In the genomic region with DNA sequence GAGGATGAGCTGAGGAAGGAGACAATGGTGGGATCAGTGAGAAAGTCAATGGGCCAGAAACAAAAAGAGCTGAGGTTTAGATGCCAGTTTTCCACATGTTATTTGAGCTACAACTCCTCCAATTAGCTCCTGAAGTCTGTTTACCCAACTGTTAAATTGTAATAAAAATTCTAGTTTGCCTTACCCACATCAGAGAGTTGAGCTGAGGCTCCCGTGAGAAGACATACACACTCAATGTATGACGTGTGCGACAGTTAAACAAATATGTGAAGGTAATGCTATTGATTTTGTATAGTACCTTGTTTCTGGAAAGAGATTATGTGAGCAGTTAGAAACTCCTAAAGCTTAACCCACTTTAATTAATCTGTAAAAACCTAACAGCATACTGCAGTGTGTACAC, we compare ENCODE assay signal across 14 cellular contexts.
"Had no signal": no experiment of that assay in that cellular context is flagged by ENCODE, and none has a peak within 500 bp of the region (broad histone marks: within the 10 kb centered on the region; RNA-seq: fewer than 3 reads in every experiment).

No MANE protein-coding gene starts in this region.

- H3K27ac Mint-ChIP-seq: activated B cell treated with CpG ODN at 0.5 μM for 24 hours; activated CD8-positive, alpha-beta T cell treated with anti-CD3 and anti-CD28 coated beads for 36 hours; activated naive CD8-positive, alpha-beta T cell; brain; naive thymus-derived CD8-positive, alpha-beta T cell; stimulated activated effector memory CD8-positive, alpha-beta T cell treated with anti-CD3 and anti-CD28 coated beads, Interleukin-12 subunit alpha, Interleukin-12 subunit beta, amount 100 ng/mL, for 72 hours had no signal

- H3K9me3 ChIP-seq: colonic mucosa, thoracic aorta had no signal

- H3K4me3 Mint-ChIP-seq: activated B cell treated with CpG ODN at 0.5 μM for 24 hours; activated CD8-positive, alpha-beta T cell treated with anti-CD3 and anti-CD28 coated beads for 36 hours; activated naive CD8-positive, alpha-beta T cell; brain; naive thymus-derived CD8-positive, alpha-beta T cell; stimulated activated effector memory CD8-positive, alpha-beta T cell treated with anti-CD3 and anti-CD28 coated beads, Interleukin-12 subunit alpha, Interleukin-12 subunit beta, amount 100 ng/mL, for 72 hours had no signal

- H3K27me3 ChIP-seq: colonic mucosa had no signal

- H3K36me3 Mint-ChIP-seq: activated naive CD8-positive, alpha-beta T cell; brain; naive thymus-derived CD8-positive, alpha-beta T cell; stimulated activated effector memory CD8-positive, alpha-beta T cell treated with anti-CD3 and anti-CD28 coated beads, Interleukin-12 subunit alpha, Interleukin-12 subunit beta, amount 100 ng/mL, for 72 hours had no signal

- H3K27me3 Mint-ChIP-seq: activated B cell treated with CpG ODN at 0.5 μM for 24 hours; activated CD8-positive, alpha-beta T cell treated with anti-CD3 and anti-CD28 coated beads for 36 hours; activated naive CD8-positive, alpha-beta T cell; brain; naive thymus-derived CD8-positive, alpha-beta T cell had no signal

- H3K4me1 ChIP-seq: colonic mucosa, left ventricle myocardium inferior had no signal

- ATAC-seq: activated CD8-positive, alpha-beta T cell treated with anti-CD3 and anti-CD28 coated beads for 36 hours; naive thymus-derived CD8-positive, alpha-beta T cell; stimulated activated effector memory CD8-positive, alpha-beta T cell treated with anti-CD3 and anti-CD28 coated beads, Interleukin-12 subunit alpha, Interleukin-12 subunit beta, amount 100 ng/mL, for 72 hours had no signal

- H3K4me3 ChIP-seq: colonic mucosa, left ventricle myocardium inferior, thoracic aorta had no signal

- DNase-seq: activated B cell treated with CpG ODN at 0.5 μM for 24 hours; activated CD4-positive, alpha-beta T cell treated with anti-CD3 and anti-CD28 coated beads for 48 hours; activated CD8-positive, alpha-beta T cell treated with anti-CD3 and anti-CD28 coated beads for 36 hours; activated effector memory CD4-positive, alpha-beta T cell treated with anti-CD3 and anti-CD28 coated beads, Interleukin-2, amount 50 U/mL, for 16 hours; activated T-cell treated with anti-CD3 and anti-CD28 coated beads, Interleukin-2, amount 50 U/mL, for 48 hours; central memory CD4-positive, alpha-beta T cell; colonic mucosa; left ventricle myocardium inferior; naive thymus-derived CD8-positive, alpha-beta T cell; retina had no signal

- H3K27ac ChIP-seq: colonic mucosa, left ventricle myocardium inferior, thoracic aorta had no signal

- H3K4me1 Mint-ChIP-seq: activated B cell treated with CpG ODN at 0.5 μM for 24 hours; brain; naive thymus-derived CD8-positive, alpha-beta T cell; stimulated activated effector memory CD8-positive, alpha-beta T cell treated with anti-CD3 and anti-CD28 coated beads, Interleukin-12 subunit alpha, Interleukin-12 subunit beta, amount 100 ng/mL, for 72 hours had no signal

- H3K36me3 ChIP-seq: colonic mucosa, left ventricle myocardium inferior, thoracic aorta had no signal
